1 cellular context compared by ENCODE assay signal in genomic region chr22:47837703-47838102, GRCh38.
TF ChIP-seq lines count a peak whose summit lies in the region.

No MANE protein-coding gene starts in this region.

TF ChIP-seq in WTC11, 78 proteins besides CTCF, POLR2A, EP300 and RAD21 (continued from another document):
- TF ChIP-seq, protein P1, sequence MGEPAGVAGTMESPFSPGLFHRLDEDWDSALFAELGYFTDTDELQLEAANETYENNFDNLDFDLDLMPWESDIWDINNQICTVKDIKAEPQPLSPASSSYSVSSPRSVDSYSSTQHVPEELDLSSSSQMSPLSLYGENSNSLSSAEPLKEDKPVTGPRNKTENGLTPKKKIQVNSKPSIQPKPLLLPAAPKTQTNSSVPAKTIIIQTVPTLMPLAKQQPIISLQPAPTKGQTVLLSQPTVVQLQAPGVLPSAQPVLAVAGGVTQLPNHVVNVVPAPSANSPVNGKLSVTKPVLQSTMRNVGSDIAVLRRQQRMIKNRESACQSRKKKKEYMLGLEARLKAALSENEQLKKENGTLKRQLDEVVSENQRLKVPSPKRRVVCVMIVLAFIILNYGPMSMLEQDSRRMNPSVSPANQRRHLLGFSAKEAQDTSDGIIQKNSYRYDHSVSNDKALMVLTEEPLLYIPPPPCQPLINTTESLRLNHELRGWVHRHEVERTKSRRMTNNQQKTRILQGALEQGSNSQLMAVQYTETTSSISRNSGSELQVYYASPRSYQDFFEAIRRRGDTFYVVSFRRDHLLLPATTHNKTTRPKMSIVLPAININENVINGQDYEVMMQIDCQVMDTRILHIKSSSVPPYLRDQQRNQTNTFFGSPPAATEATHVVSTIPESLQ (CRISPR knock-in tag; IDR thresholded peaks at IDR 0.05), result no peak
- TF ChIP-seq PRRX2 (CRISPR knock-in tag; IDR thresholded peaks at IDR 0.05) (no peak), ZNF423 (CRISPR knock-in tag; IDR thresholded peaks at IDR 0.05) (no peak), JAZF1 (CRISPR knock-in tag; IDR thresholded peaks at IDR 0.05) (no peak), ATF2 (CRISPR knock-in tag; IDR thresholded peaks at IDR 0.05; ENCODE audit: borderline replicate concordance, low read depth) (no peak), ZNF263 (CRISPR knock-in tag; IDR thresholded peaks at IDR 0.05; ENCODE audit: low read depth) (no peak), ZNF671 (CRISPR knock-in tag; IDR thresholded peaks at IDR 0.05) (no peak), FOXP1 (CRISPR knock-in tag; IDR thresholded peaks at IDR 0.05; ENCODE audit: borderline replicate concordance) (no peak), ZNF317 (CRISPR knock-in tag; IDR thresholded peaks at IDR 0.05; ENCODE audit: borderline replicate concordance, low read depth) (no peak)
